11 cellular contexts compared by ENCODE assay signal in the genomic region with DNA sequence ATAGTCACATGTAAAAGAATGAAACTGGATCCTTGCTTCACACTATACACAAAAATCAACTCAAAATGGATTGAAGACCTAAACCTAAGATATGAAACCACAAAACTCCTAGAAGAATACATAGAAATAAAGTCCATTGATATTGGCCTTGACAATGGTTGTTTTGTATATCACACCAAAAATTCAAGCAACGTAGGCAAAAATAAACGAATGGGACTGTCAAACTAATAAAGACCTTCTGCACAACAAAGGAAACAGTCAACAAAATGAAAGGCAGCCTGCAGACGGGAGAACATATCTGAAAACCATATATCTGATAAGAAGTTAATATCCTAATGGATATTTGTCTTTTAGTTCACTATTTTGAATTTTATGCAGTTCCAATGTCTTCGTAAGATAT.
"Had no signal": no experiment of that assay in that cellular context is flagged by ENCODE, and none has a peak within 500 bp of the region (broad histone marks: within the 10 kb centered on the region; RNA-seq: fewer than 3 reads in every experiment).

No MANE protein-coding gene starts in this region.

- ATAC-seq: GM23338, HCT116 had no signal

- H3K27ac ChIP-seq: GM23248 had no signal

- FAIRE-seq: H1, H54 had no signal

- H3K9me3 ChIP-seq: HAP-1 had no signal

- H3K9ac ChIP-seq: GM23248 had no signal

- H3K36me3 ChIP-seq: HAP-1 had no signal

- H3K4me1 ChIP-seq: HAP-1 had no signal

- H2AFZ ChIP-seq: GM23248, GM23338 had no signal

- DNase-seq: GM23248, GOT3, H7, H9, HCEC 1CT, HFFc6 had no signal

- H3K4me3 ChIP-seq: GM23248, GM23338, HAP-1 had no signal

- H3K4me2 ChIP-seq: GM23338 had no signal
